Comparison of ENCODE assay signal across 9 cellular contexts in genomic region chr13:33349996-33350826, GRCh38.
A peak's percentile ranks its signal among the peaks of the same experiment; 100 is the strongest.
DNase-seq lines count a peak whose midpoint lies in the region; ATAC-seq and TF ChIP-seq lines count a peak whose summit lies in the region.
"Had no signal": no experiment of that assay in that cellular context is flagged by ENCODE, and none has a peak within 500 bp of the region (broad histone marks: within the 10 kb centered on the region; RNA-seq: fewer than 3 reads in every experiment).

No MANE protein-coding gene starts in this region.

- POLR2A ChIA-PET in activated CD4-positive, alpha-beta memory T cell treated with anti-CD3 and anti-CD28 coated beads for 36 hours (lab: Charles Lee): no interaction called here

- H3K4me3 ChIP-seq in GM12865 (ENCODE audit: low read depth, low read length) (peak overlapping the region; percentile 2; the same call in 1 of the 2 replicates), left ventricle myocardium inferior (peak overlapping the region; percentile 89), prostate gland (peak overlapping the region; percentile 60 to 67)

- H3K27ac ChIP-seq in left ventricle myocardium inferior (replicated peaks) (peak overlapping the region; percentile 89), prostate gland (peak overlapping the region; percentile 68 to 78)
- H3K27ac ChIP-seq: KMS-11 had no signal

- CTCF ChIA-PET in activated CD4-positive, alpha-beta memory T cell treated with anti-CD3 and anti-CD28 coated beads for 36 hours (lab: Charles Lee): interaction anchor here (0.5 kb wide), 1 partner anchor 17 kb away, joined by 3 read pairs; no protein-coding TSS in a partner anchor

- no peak for DNase-seq in GM12865 (ENCODE audit: low read depth)
- peak; percentile 58 for DNase-seq in UCSD-AML1 (lab: John Stamatoyannopoulos, UW; ENCODE audit: unreplicated experiment)
- peak; percentile 65 for DNase-seq in left ventricle myocardium inferior
- DNase-seq in prostate gland (ENCODE audit: low spot score): peak; percentile 7
- no peak for DNase-seq in activated gamma-delta T cell treated with Interleukin-2 at 50 U/mL for 16 hours
- no peak for DNase-seq in activated CD4-positive, alpha-beta memory T cell treated with anti-CD3 and anti-CD28 coated beads for 36 hours

- H3K4me1 Mint-ChIP-seq in activated CD4-positive, alpha-beta memory T cell treated with anti-CD3 and anti-CD28 coated beads for 36 hours (ENCODE audit: low read depth): peaks cover 2% of the 10 kb centered on the region

- WGBS in prostate gland: under 1% methylated on average over 66 of the region's 84 CpGs

- H3K4me1 ChIP-seq in left ventricle myocardium inferior: peaks cover 61% of the 10 kb centered on the region
- no peaks in the 10 kb centered on the region for H3K4me1 ChIP-seq in prostate gland (replicated peaks)

- H3K4me3 Mint-ChIP-seq in activated CD4-positive, alpha-beta memory T cell treated with anti-CD3 and anti-CD28 coated beads for 36 hours: no peak overlapping the region

- ATAC-seq in HG02870 (IDR thresholded peaks at IDR 0.05; ENCODE audit: unreplicated experiment) (no peak), HG02973 (IDR thresholded peaks at IDR 0.05; ENCODE audit: unreplicated experiment) (no peak)

- no peaks in the 10 kb centered on the region for H3K9me3 Mint-ChIP-seq in activated CD4-positive, alpha-beta memory T cell treated with anti-CD3 and anti-CD28 coated beads for 36 hours

- intact Hi-C loops in left ventricle myocardium inferior (cut with micrococcal nuclease) (no loop called here), prostate gland (cut with DNase I) (no loop called here)
- intact Hi-C loops in activated CD4-positive, alpha-beta memory T cell treated with anti-CD3 and anti-CD28 coated beads for 36 hours (cut with micrococcal nuclease): no loop called here

- TF ChIP-seq CTCF in GM12865 (IDR thresholded peaks at IDR 0.05; ENCODE audit: insufficient read depth, low read depth, low read length, missing control alignments) (no peak), left ventricle myocardium inferior (IDR thresholded peaks at IDR 0.05; ENCODE audit: borderline replicate concordance) (no peak), prostate gland (IDR thresholded peaks at IDR 0.05) (no peak)

- no peak overlapping the region for H3K27ac Mint-ChIP-seq in activated CD4-positive, alpha-beta memory T cell treated with anti-CD3 and anti-CD28 coated beads for 36 hours

- H3K27me3 ChIP-seq in left ventricle myocardium inferior (ENCODE audit: low read depth): no peaks in the 10 kb centered on the region
- no peaks in the 10 kb centered on the region for H3K27me3 ChIP-seq in prostate gland (replicated peaks; ENCODE audit: insufficient read depth)

- H3K27me3 Mint-ChIP-seq in activated CD4-positive, alpha-beta memory T cell treated with anti-CD3 and anti-CD28 coated beads for 36 hours: peaks cover 42% of the 10 kb centered on the region

- H3K9me3 ChIP-seq in left ventricle myocardium inferior (replicated peaks) (no peaks in the 10 kb centered on the region), prostate gland (no peaks in the 10 kb centered on the region)

- no peaks in the 10 kb centered on the region for H3K36me3 ChIP-seq in left ventricle myocardium inferior
- no peaks in the 10 kb centered on the region for H3K36me3 ChIP-seq in prostate gland

- TF ChIP-seq POLR2A in prostate gland (IDR thresholded peaks at IDR 0.05): peak; percentile 13

- H3K36me3 Mint-ChIP-seq in activated CD4-positive, alpha-beta memory T cell treated with anti-CD3 and anti-CD28 coated beads for 36 hours: no peaks in the 10 kb centered on the region

Comparison
In these comparisons a context has a peak if more than half of its experiments do, and no peak if none do; other contexts are left out.
1. DNase-seq: peak in UCSD-AML1 (single experiment), left ventricle myocardium inferior (single experiment) and prostate gland (single experiment); none in GM12865 (single experiment), activated gamma-delta T cell treated with Interleukin-2 at 50 U/mL for 16 hours (single experiment) and activated CD4-positive, alpha-beta memory T cell treated with anti-CD3 and anti-CD28 coated beads for 36 hours (single experiment).
2. H3K4me3 ChIP-seq: peak in every context shown above with its lines; median percentile 89 in left ventricle myocardium inferior; 64 in prostate gland; 2 in GM12865.